ENCODE assay signal across 8 cellular contexts in genomic region chr6:29875734-29876133, GRCh38. TPM values are rescaled to one million over a fixed set of nuclear protein-coding genes. Genes with fewer than 3 reads are reported as not detected.
"Had no signal": no experiment of that assay in that cellular context is flagged by ENCODE, and none has a peak within 500 bp of the region (broad histone marks: within the 10 kb centered on the region; RNA-seq: fewer than 3 reads in every experiment).

No MANE protein-coding gene starts in this region.

RNA-seq across cellular contexts. Expression of gene HLA-G, which starts 48.1 kb away (rescaled TPM):
- total RNA-seq: hepatocyte, left lobe of liver, left ventricle myocardium inferior, left ventricle myocardium superior, liver, lung microvascular endothelial cell, mesenteric fat pad, myocyte had no signal
